8 cellular contexts compared by ENCODE assay signal in the genomic region with DNA sequence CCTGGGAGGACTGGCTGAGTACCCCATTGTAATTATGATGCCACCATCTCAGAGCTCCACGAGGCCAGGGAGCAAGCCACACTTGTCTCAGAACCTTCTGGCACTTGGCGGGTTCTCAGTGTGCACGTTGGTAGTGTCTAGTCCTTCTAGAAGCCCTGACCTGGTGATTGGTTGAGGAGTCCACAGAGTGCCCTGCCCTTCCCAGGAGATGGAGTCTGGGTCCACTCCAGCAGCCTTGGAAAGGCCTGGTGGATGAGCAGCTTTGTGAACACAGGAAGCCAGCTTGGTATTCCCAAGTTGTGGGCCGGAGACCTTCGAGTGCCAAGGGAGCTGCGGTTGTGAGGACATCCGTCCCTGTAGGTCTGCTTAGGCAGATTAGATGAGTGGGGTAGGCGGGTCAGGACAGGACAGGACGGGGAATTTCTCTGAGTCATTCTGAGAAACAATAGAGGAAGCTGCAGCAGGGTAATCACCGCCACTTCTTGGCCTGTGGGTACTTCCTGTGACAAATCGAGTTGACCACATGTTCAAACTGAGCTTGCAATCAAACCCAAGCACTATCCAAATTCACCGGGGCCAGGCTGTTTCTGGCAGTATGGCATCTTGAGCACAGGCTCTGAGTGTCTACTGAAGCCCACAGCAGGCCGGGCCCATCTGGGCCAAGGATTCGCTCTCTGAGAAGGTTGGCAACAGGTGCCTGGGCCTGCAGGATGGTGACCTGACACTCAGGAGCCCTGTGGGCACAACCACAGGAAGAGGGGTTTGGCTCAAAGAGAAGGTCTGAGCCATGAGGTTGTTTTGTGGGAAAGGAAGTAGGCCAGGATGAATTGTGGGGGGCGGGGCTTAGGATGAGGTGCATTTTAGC.
DNase-seq lines count a peak whose midpoint lies in the region; ATAC-seq and TF ChIP-seq lines count a peak whose summit lies in the region.

No MANE protein-coding gene starts in this region.

- H3K9me3 ChIP-seq in CD8-positive, alpha-beta T cell (ENCODE audit: low read length), result no peaks in the 10 kb centered on the region

- DNase-seq in CD8-positive, alpha-beta T cell, result peak; percentile 25 to 76 (median 56)
- peak; percentile 84 for DNase-seq in T-helper 2 cell treated with Interferon-gamma antibody and Interleukin-4, amounts not matched to agents 5 μg/mL and 100 μg/mL, for 36 hours (ENCODE audit: low spot score)
- DNase-seq in astrocyte of the cerebellum (ENCODE audit: low read depth), result peak; percentile 73
- peak; percentile 92 for DNase-seq in kidney epithelial cell (ENCODE audit: low read depth)
- peak in 2 of 3 experiments; percentile 5 to 28 for DNase-seq in stimulated activated CD4-positive, alpha-beta T cell treated with anti-CD3 and anti-CD28 coated beads, TNF-alpha, amount 100 ng/mL, for 4 hours (ENCODE audit: low read depth in 3 of 3)
- DNase-seq in H7, result no peak

- TF ChIP-seq CTCF in CD8-positive, alpha-beta T cell (IDR thresholded peaks at IDR 0.05), result no peak
- TF ChIP-seq CTCF in astrocyte of the cerebellum (IDR thresholded peaks at IDR 0.05; ENCODE audit: low read depth, low read length, missing control alignments) (no peak), kidney epithelial cell (IDR thresholded peaks at IDR 0.05; ENCODE audit: insufficient read depth, low read length, poor library complexity, severe bottlenecking) (no peak)

- H3K4me1 Mint-ChIP-seq in CD8-positive, alpha-beta T cell (ENCODE audit: low read depth), result peaks cover 29% of the 10 kb centered on the region
- H3K4me1 Mint-ChIP-seq in T-helper 2 cell treated with Interferon-gamma antibody and Interleukin-4, amounts not matched to agents 5 μg/mL and 100 μg/mL, for 36 hours (ENCODE audit: low read depth), result peaks cover 51% of the 10 kb centered on the region

- POLR2A ChIA-PET in CD8-positive, alpha-beta T cell (lab: Charles Lee), result interaction anchor here (0.8 to 1.0 kb wide), 3 partner anchors 9 to 197 kb away, joined by 3 read pairs; no protein-coding TSS in a partner anchor

- H3K4me3 ChIP-seq in CD8-positive, alpha-beta T cell (ENCODE audit: low read depth, low read length), result no peak overlapping the region
- no peak overlapping the region for H3K4me3 ChIP-seq in astrocyte of the cerebellum (ENCODE audit: low read depth, low read length)
- H3K4me3 ChIP-seq in kidney epithelial cell (ENCODE audit: low read depth, low read length), result no peak overlapping the region
- no peak overlapping the region for H3K4me3 ChIP-seq in H7 (ENCODE audit: insufficient read depth, low read depth, low read length)

- no peaks in the 10 kb centered on the region for H3K9me3 Mint-ChIP-seq in CD8-positive, alpha-beta T cell
- H3K9me3 Mint-ChIP-seq in T-helper 2 cell treated with Interferon-gamma antibody and Interleukin-4, amounts not matched to agents 5 μg/mL and 100 μg/mL, for 36 hours, result peaks cover 3% of the 10 kb centered on the region

- no peaks in the 10 kb centered on the region for H3K36me3 ChIP-seq in CD8-positive, alpha-beta T cell (ENCODE audit: insufficient read depth, low read length)
- H3K36me3 ChIP-seq in kidney epithelial cell (ENCODE audit: control insufficient read depth, insufficient read depth, low read length), result no peaks in the 10 kb centered on the region
- H3K36me3 ChIP-seq in H7 (replicated peaks; ENCODE audit: control insufficient read depth, insufficient read depth, low read length), result no peaks in the 10 kb centered on the region; the same call in 1 of the 2 replicates

- H3K4me1 ChIP-seq in CD8-positive, alpha-beta T cell (ENCODE audit: insufficient read depth, low read length), result peaks cover 24% of the 10 kb centered on the region

- no peaks in the 10 kb centered on the region for H3K27me3 Mint-ChIP-seq in CD8-positive, alpha-beta T cell (ENCODE audit: low read depth)
- H3K27me3 Mint-ChIP-seq in T-helper 2 cell treated with Interferon-gamma antibody and Interleukin-4, amounts not matched to agents 5 μg/mL and 100 μg/mL, for 36 hours (ENCODE audit: low read depth), result peaks cover 8% of the 10 kb centered on the region

- H3K27ac ChIP-seq in CD8-positive, alpha-beta T cell (ENCODE audit: low read depth, low read length), result no peak overlapping the region

- H3K36me3 Mint-ChIP-seq in CD8-positive, alpha-beta T cell, result peaks cover 24% of the 10 kb centered on the region
- peaks cover 8% of the 10 kb centered on the region for H3K36me3 Mint-ChIP-seq in T-helper 2 cell treated with Interferon-gamma antibody and Interleukin-4, amounts not matched to agents 5 μg/mL and 100 μg/mL, for 36 hours (ENCODE audit: low read depth)

- H3K4me3 Mint-ChIP-seq in CD8-positive, alpha-beta T cell, result peak overlapping the region; percentile 44
- peak overlapping the region; percentile 80 for H3K4me3 Mint-ChIP-seq in T-helper 2 cell treated with Interferon-gamma antibody and Interleukin-4, amounts not matched to agents 5 μg/mL and 100 μg/mL, for 36 hours

- peak; percentile 87 for ATAC-seq in CD8-positive, alpha-beta T cell
- ATAC-seq in GM21360 (IDR thresholded peaks at IDR 0.05; ENCODE audit: unreplicated experiment) (peak; percentile 90), HG03575 (IDR thresholded peaks at IDR 0.05; ENCODE audit: extremely low read depth, insufficient number of reproducible peaks, low FRiP score, unreplicated experiment) (peak; percentile 86)

- intact Hi-C loops in CD8-positive, alpha-beta T cell (cut with DNase I, micrococcal nuclease), result loop anchor here in 1 of 2 experiments (10.0 kb wide), 1 partner anchor 73 kb away; a partner anchor contains a TSS

- H3K27me3 ChIP-seq in CD8-positive, alpha-beta T cell (ENCODE audit: insufficient read depth, low read length), result no peaks in the 10 kb centered on the region
- H3K27me3 ChIP-seq in kidney epithelial cell (ENCODE audit: control insufficient read depth, insufficient read depth, low read length), result no peaks in the 10 kb centered on the region
- H3K27me3 ChIP-seq in H7 (ENCODE audit: control insufficient read depth, insufficient read depth, low read length), result no peaks in the 10 kb centered on the region

- CTCF ChIA-PET in CD8-positive, alpha-beta T cell (lab: Charles Lee), result interaction anchor here (0.6 kb wide), 1 partner anchor 25 kb away, joined by 3 read pairs; no protein-coding TSS in a partner anchor

- peak overlapping the region; percentile 91 for H3K27ac Mint-ChIP-seq in CD8-positive, alpha-beta T cell
- peak overlapping the region; percentile 88 for H3K27ac Mint-ChIP-seq in T-helper 2 cell treated with Interferon-gamma antibody and Interleukin-4, amounts not matched to agents 5 μg/mL and 100 μg/mL, for 36 hours

- in situ Hi-C loops in astrocyte of the cerebellum (cut with HindIII; ENCODE audit: low sequenced_read_pairs), result no loop called here
